In genomic region chr19:55703790-55704215, GRCh38 we compare ENCODE assay signal across 8 cellular contexts. TPM values are rescaled to one million over a fixed set of nuclear protein-coding genes. Genes with fewer than 3 reads are reported as not detected.
DNase-seq lines count a peak whose midpoint lies in the region; ATAC-seq, FAIRE-seq and TF ChIP-seq lines count a peak whose summit lies in the region.

No MANE protein-coding gene starts in this region.

- H3K36me3 ChIP-seq in neural progenitor cell (no peaks in the 10 kb centered on the region), upper lobe of right lung (peaks cover 5% of the 10 kb centered on the region)

- peak; percentile 67 for DNase-seq in H54 (ENCODE audit: insufficient read length, low spot score)
- peak; percentile 11 to 13 for DNase-seq in activated CD4-positive, alpha-beta T cell treated with anti-CD3 and anti-CD28 coated beads, Interleukin-2, amount 50 U/mL, for 24 hours (ENCODE audit: low read depth in 1 of 2, low spot score in 1 of 2)
- DNase-seq in epithelial cell of proximal tubule (ENCODE audit: low read depth), result no peak
- DNase-seq in neural progenitor cell (ENCODE audit: low spot score), result peak; percentile 15
- peak; percentile 79 for DNase-seq in upper lobe of right lung
- no peak for DNase-seq in RPMI8226

- H4K20me1 ChIP-seq in neural progenitor cell (ENCODE audit: low read depth), result no peaks in the 10 kb centered on the region

- TF ChIP-seq POLR2A in H54 (IDR thresholded peaks at IDR 0.05; ENCODE audit: low read depth, low read length), result no peak

- H3K9me3 ChIP-seq in neural progenitor cell (ENCODE audit: low read depth), result peaks cover 5% of the 10 kb centered on the region
- H3K9me3 ChIP-seq in upper lobe of right lung, result no peaks in the 10 kb centered on the region

- ATAC-seq in upper lobe of right lung (peak; percentile 92), GM18520 (IDR thresholded peaks at IDR 0.05; ENCODE audit: unreplicated experiment) (no peak), HG03175 (IDR thresholded peaks at IDR 0.05; ENCODE audit: unreplicated experiment) (no peak)

- H2AFZ ChIP-seq in neural progenitor cell (replicated peaks), result no peak overlapping the region

- H3K27ac ChIP-seq in neural progenitor cell (no peak overlapping the region), upper lobe of right lung (no peak overlapping the region)

- H3K4me1 Mint-ChIP-seq in neural progenitor cell, result no peaks in the 10 kb centered on the region

- H3K9me3 Mint-ChIP-seq in neural progenitor cell, result peaks cover 8% of the 10 kb centered on the region

- peak; percentile 72 for TF ChIP-seq CTCF in epithelial cell of proximal tubule (conservative IDR thresholded peaks at IDR 0.05; ENCODE audit: low read depth, low read length)
- peak; percentile 59 for TF ChIP-seq CTCF in neural progenitor cell (IDR thresholded peaks at IDR 0.05)
- TF ChIP-seq CTCF in upper lobe of right lung (IDR thresholded peaks at IDR 0.05), result peak; percentile 76

- H3K27me3 Mint-ChIP-seq in neural progenitor cell (ENCODE audit: insufficient read depth, low read depth), result peaks cover 7% of the 10 kb centered on the region

- H3K27ac Mint-ChIP-seq in neural progenitor cell, result no peak overlapping the region

- H3K9ac ChIP-seq in neural progenitor cell, result no peak overlapping the region

- H3K79me2 ChIP-seq in neural progenitor cell (ENCODE audit: low read depth), result no peaks in the 10 kb centered on the region

- intact Hi-C loops in upper lobe of right lung (cut with DNase I), result no loop called here

- no peaks in the 10 kb centered on the region for H3K4me1 ChIP-seq in neural progenitor cell
- H3K4me1 ChIP-seq in upper lobe of right lung, result no peaks in the 10 kb centered on the region

- H3K4me2 ChIP-seq in neural progenitor cell, result no peak overlapping the region

- no peaks in the 10 kb centered on the region for H3K27me3 ChIP-seq in neural progenitor cell
- no peaks in the 10 kb centered on the region for H3K27me3 ChIP-seq in upper lobe of right lung

- H3K36me3 Mint-ChIP-seq in neural progenitor cell, result peaks cover 22% of the 10 kb centered on the region

- no peak for FAIRE-seq in H54 (lab: Jason Lieb, UNC)

- H3K4me3 ChIP-seq in epithelial cell of proximal tubule (ENCODE audit: low read depth, low read length) (no peak overlapping the region), neural progenitor cell (no peak overlapping the region), upper lobe of right lung (no peak overlapping the region)

- H3F3A ChIP-seq in neural progenitor cell (ENCODE audit: low read depth), result no peaks in the 10 kb centered on the region

- no peak overlapping the region for H3K4me3 Mint-ChIP-seq in neural progenitor cell

RNA-seq across cellular contexts. Expression of gene EPN1, which starts 28.8 kb away (rescaled TPM):
- 102 and 151 TPM in 2 replicates for total RNA-seq in epithelial cell of proximal tubule
- 16.1 and 75.0 TPM in 2 replicates for total RNA-seq in neural progenitor cell (ENCODE audit: low replicate concordance)
- 117 TPM for total RNA-seq in upper lobe of right lung

RNA-seq across cellular contexts. Expression of gene NLRP9, which starts 34.4 kb away (rescaled TPM):
- total RNA-seq in epithelial cell of proximal tubule, result not detected in 2 replicates
- total RNA-seq in neural progenitor cell (ENCODE audit: low replicate concordance), result not detected in 2 replicates
- not detected for total RNA-seq in upper lobe of right lung

RNA-seq across cellular contexts. Expression of gene U2AF2, which starts 49.0 kb away (rescaled TPM):
- total RNA-seq in epithelial cell of proximal tubule, result 142 and 205 TPM in 2 replicates
- 124 and 238 TPM in 2 replicates for total RNA-seq in neural progenitor cell (ENCODE audit: low replicate concordance)
- 142 TPM for total RNA-seq in upper lobe of right lung

RNA-seq across cellular contexts. Expression of gene RFPL4A, which starts 55.1 kb away (rescaled TPM):
- total RNA-seq in epithelial cell of proximal tubule, result not detected in 2 replicates
- not detected in 2 replicates for total RNA-seq in neural progenitor cell (ENCODE audit: low replicate concordance)
- total RNA-seq in upper lobe of right lung, result not detected

RNA-seq across cellular contexts. Expression of gene CCDC106, which starts 55.8 kb away (rescaled TPM):
- total RNA-seq in epithelial cell of proximal tubule, result 10.2 and 17.9 TPM in 2 replicates
- total RNA-seq in neural progenitor cell (ENCODE audit: low replicate concordance), result 7.6 and 24.9 TPM in 2 replicates
- total RNA-seq in upper lobe of right lung, result 11.1 TPM

Comparison
In these comparisons a context has a peak if more than half of its experiments do, and no peak if none do; other contexts are left out.
1. DNase-seq: peak in H54 (single experiment), activated CD4-positive, alpha-beta T cell treated with anti-CD3 and anti-CD28 coated beads, Interleukin-2, amount 50 U/mL, for 24 hours (2 of 2), neural progenitor cell (single experiment) and upper lobe of right lung (single experiment); none in epithelial cell of proximal tubule (single experiment) and RPMI8226 (single experiment).
2. Peak in every context shown above with its lines, with median percentiles within 50 percentile points of each other: CTCF ChIP-seq.